In the genomic region with DNA sequence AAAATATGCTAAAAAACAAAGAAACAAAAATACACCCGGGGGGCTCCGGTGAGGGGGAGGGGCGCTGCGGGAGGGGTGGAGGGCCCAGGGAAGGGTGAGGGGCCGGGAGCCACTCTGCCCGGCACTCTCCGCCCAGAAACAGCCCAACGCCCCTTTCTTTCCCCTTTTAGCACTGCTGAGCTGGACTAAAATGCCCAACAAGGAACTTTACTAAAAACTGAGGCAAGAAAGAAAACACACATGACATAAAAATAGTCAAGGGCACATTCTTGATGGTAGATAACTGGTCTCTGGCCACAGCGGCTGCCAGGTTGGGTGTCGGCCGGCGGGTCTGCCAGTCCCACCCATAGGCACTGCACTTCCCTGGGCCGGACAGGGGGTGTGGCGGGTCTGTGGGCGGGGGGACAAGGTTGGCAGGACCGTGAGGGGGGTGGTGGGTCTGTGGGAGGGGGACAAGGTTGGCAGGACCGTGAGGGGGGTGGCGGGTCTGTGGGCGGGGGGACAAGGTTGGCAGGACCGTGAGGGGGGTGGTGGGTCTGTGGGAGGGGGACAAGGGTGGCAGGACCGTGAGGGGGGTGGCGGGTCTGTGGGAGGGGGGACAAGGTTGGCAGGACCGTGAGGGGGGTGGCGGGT, we compare ENCODE assay signal across 11 cellular contexts. TPM values are rescaled to one million over a fixed set of nuclear protein-coding genes. Genes with fewer than 3 reads are reported as not detected.
A peak's percentile ranks its signal among the peaks of the same experiment; 100 is the strongest.
DNase-seq lines count a peak whose midpoint lies in the region; ATAC-seq and TF ChIP-seq lines count a peak whose summit lies in the region.
"Had no signal": no experiment of that assay in that cellular context is flagged by ENCODE, and none has a peak within 500 bp of the region (broad histone marks: within the 10 kb centered on the region; RNA-seq: fewer than 3 reads in every experiment).

No MANE protein-coding gene starts in this region.

- H3K36me3 Mint-ChIP-seq in natural killer cell (no peaks in the 10 kb centered on the region), endodermal cell (ENCODE audit: low read depth) (peaks cover 7% of the 10 kb centered on the region), nephron (ENCODE audit: low read depth) (peaks cover 5% of the 10 kb centered on the region)
- peaks cover 5% of the 10 kb centered on the region for H3K36me3 Mint-ChIP-seq in natural killer cell treated with Interleukin-12 subunit alpha and Interleukin-12 subunit beta and Interleukin-15 and Interleukin-18, amount 100 ng/mL, for 72 hours

- no peaks in the 10 kb centered on the region for H3K9me3 Mint-ChIP-seq in natural killer cell
- no peaks in the 10 kb centered on the region for H3K9me3 Mint-ChIP-seq in natural killer cell treated with Interleukin-12 subunit alpha and Interleukin-12 subunit beta and Interleukin-15 and Interleukin-18, amount 100 ng/mL, for 72 hours
- H3K9me3 Mint-ChIP-seq in endodermal cell, result peaks cover 7% of the 10 kb centered on the region
- no peaks in the 10 kb centered on the region for H3K9me3 Mint-ChIP-seq in nephron

- 79% methylated on average over 15 of the region's 24 CpGs; no CpG with 5 or more reads in 1 of the 2 experiments for WGBS in endodermal cell (ENCODE audit: insufficient coverage in 1 of 2, insufficient read length in 1 of 2), 2 experiments

- no peaks in the 10 kb centered on the region for H3K36me3 ChIP-seq in endodermal cell (ENCODE audit: control insufficient read depth, insufficient read depth, low read length)

- peak overlapping the region; percentile 72 to 78 for H3K27ac Mint-ChIP-seq in natural killer cell
- H3K27ac Mint-ChIP-seq in natural killer cell treated with Interleukin-12 subunit alpha and Interleukin-12 subunit beta and Interleukin-15 and Interleukin-18, amount 100 ng/mL, for 72 hours, result no peak overlapping the region
- no peak overlapping the region for H3K27ac Mint-ChIP-seq in endodermal cell
- peak overlapping the region; percentile 82 to 93 (median 92) for H3K27ac Mint-ChIP-seq in nephron

- H3K27me3 Mint-ChIP-seq in natural killer cell (ENCODE audit: low read depth in 2 of 2), result no peaks in the 10 kb centered on the region
- peaks cover 0 to 2% of the 10 kb centered on the region in 2 donors for H3K27me3 Mint-ChIP-seq in natural killer cell treated with Interleukin-12 subunit alpha and Interleukin-12 subunit beta and Interleukin-15 and Interleukin-18, amount 100 ng/mL, for 72 hours
- no peaks in the 10 kb centered on the region for H3K27me3 Mint-ChIP-seq in endodermal cell (ENCODE audit: insufficient read depth)
- peaks cover 7% of the 10 kb centered on the region for H3K27me3 Mint-ChIP-seq in nephron (ENCODE audit: low read depth)

- no peak overlapping the region for H3K4me3 ChIP-seq in endodermal cell (ENCODE audit: low read length)

- H3K4me3 Mint-ChIP-seq in natural killer cell (peak overlapping the region; percentile 72), endodermal cell (no peak overlapping the region), nephron (peak overlapping the region; percentile 22 to 72 (median 48))
- H3K4me3 Mint-ChIP-seq in natural killer cell treated with Interleukin-12 subunit alpha and Interleukin-12 subunit beta and Interleukin-15 and Interleukin-18, amount 100 ng/mL, for 72 hours, result no peak overlapping the region

- H3K27me3 ChIP-seq in endodermal cell (ENCODE audit: control insufficient read depth, insufficient read depth, low read length, poor library complexity, severe bottlenecking), result no peaks in the 10 kb centered on the region

- H3K4me1 Mint-ChIP-seq in natural killer cell (peaks cover 13 to 47% of the 10 kb centered on the region in 2 donors), endodermal cell (no peaks in the 10 kb centered on the region), nephron (peaks cover 21% of the 10 kb centered on the region)
- peaks cover 0 to 10% of the 10 kb centered on the region in 2 donors for H3K4me1 Mint-ChIP-seq in natural killer cell treated with Interleukin-12 subunit alpha and Interleukin-12 subunit beta and Interleukin-15 and Interleukin-18, amount 100 ng/mL, for 72 hours (ENCODE audit: low read depth in 2 of 2)

- no peaks in the 10 kb centered on the region for H3K4me1 ChIP-seq in endodermal cell (ENCODE audit: control insufficient read depth, insufficient read depth, low read length)

- H3K27ac ChIP-seq in endodermal cell (ENCODE audit: low read depth, low read length), result peak overlapping the region; percentile 6

- intact Hi-C loops in natural killer cell (cut with micrococcal nuclease), result loop anchor here (2.0 kb wide), 1 partner anchor 16 kb away; no protein-coding TSS in a partner anchor

- H3K9me3 ChIP-seq in endodermal cell (ENCODE audit: control insufficient read depth, low read length), result no peaks in the 10 kb centered on the region

- no peak overlapping the region for H3K9ac ChIP-seq in endodermal cell (ENCODE audit: extremely low read depth, low read length, poor library complexity, severe bottlenecking)

- TF ChIP-seq CTCF in natural killer cell (IDR thresholded peaks at IDR 0.05) (no peak), endodermal cell (conservative IDR thresholded peaks at IDR 0.05) (no peak), nephron (IDR thresholded peaks at IDR 0.05; ENCODE audit: unreplicated experiment in 3 of 3) (no peak)

- ATAC-seq in natural killer cell (no peak), GM19397 (IDR thresholded peaks at IDR 0.05; ENCODE audit: unreplicated experiment) (no peak), HG03097 (IDR thresholded peaks at IDR 0.05; ENCODE audit: low FRiP score, unreplicated experiment) (no peak)
- ATAC-seq in natural killer cell treated with Interleukin-12 subunit alpha and Interleukin-12 subunit beta and Interleukin-15 and Interleukin-18, amount 100 ng/mL, for 72 hours, result no peak

- DNase-seq in natural killer cell (no peak), endodermal cell (no peak), activated gamma-delta T cell treated with Interleukin-2 at 50 U/mL for 16 hours (no peak)
- DNase-seq in natural killer cell treated with Interleukin-12 subunit alpha and Interleukin-12 subunit beta and Interleukin-15 and Interleukin-18, amount 100 ng/mL, for 72 hours (ENCODE audit: low spot score), result no peak
- no peak for DNase-seq in activated naive CD4-positive, alpha-beta T cell treated with Interleukin-2 at 50 U/mL for 16 hours
- DNase-seq: ACHN; activated CD4-positive, CD25-positive, alpha-beta regulatory T cell treated with anti-CD3 and anti-CD28 coated beads, Interleukin-2, amount 50 U/mL, for 72 hours; cortex of kidney had no signal

RNA-seq across cellular contexts. Expression of gene METRNL, which starts 20.9 kb away (rescaled TPM):
- total RNA-seq in natural killer cell, result 100 to 1,000 TPM; 227 to 390 (median 325) TPM
- 100 to 1,000 TPM; 179 to 208 TPM for total RNA-seq in natural killer cell treated with Interleukin-12 subunit alpha and Interleukin-12 subunit beta and Interleukin-15 and Interleukin-18, amount 100 ng/mL, for 72 hours
- 10 to 100 TPM in 1 of 2 donors, 1 to 10 TPM in 1; 7.3 to 10.3 TPM for total RNA-seq in endodermal cell
- polyA plus RNA-seq in endodermal cell (2013, experiment 1 of 2), result 17.8 TPM
- 16.6 TPM for polyA plus RNA-seq in endodermal cell (2013, experiment 2 of 2)

Comparison
In these comparisons a context has a peak if more than half of its experiments do, and no peak if none do; other contexts are left out.
1. H3K27ac Mint-ChIP-seq: peak in natural killer cell (2 of 2) and nephron (3 of 3); none in natural killer cell treated with Interleukin-12 subunit alpha and Interleukin-12 subunit beta and Interleukin-15 and Interleukin-18, amount 100 ng/mL, for 72 hours (0 of 2) and endodermal cell (single experiment).
2. H3K4me3 Mint-ChIP-seq: peak in natural killer cell (single experiment) and nephron (3 of 3); none in natural killer cell treated with Interleukin-12 subunit alpha and Interleukin-12 subunit beta and Interleukin-15 and Interleukin-18, amount 100 ng/mL, for 72 hours (single experiment) and endodermal cell (single experiment).
3. RNA of gene METRNL, which starts 20.9 kb away (total RNA-seq): 227 to 390 TPM in natural killer cell and 179 to 208 TPM in natural killer cell treated with Interleukin-12 subunit alpha and Interleukin-12 subunit beta and Interleukin-15 and Interleukin-18, amount 100 ng/mL, for 72 hours; 7.3 to 10.3 TPM in endodermal cell; every median in the first group is over 10 times any median in the second.